ENCODE assay signal across 17 cellular contexts in genomic region chr2:68383778-68384177, GRCh38. TPM values are rescaled to one million over a fixed set of nuclear protein-coding genes. Genes with fewer than 3 reads are reported as not detected.
"Had no signal": no experiment of that assay in that cellular context is flagged by ENCODE, and none has a peak within 500 bp of the region (broad histone marks: within the 10 kb centered on the region; RNA-seq: fewer than 3 reads in every experiment).

No MANE protein-coding gene starts in this region.

- H3K27ac Mint-ChIP-seq: activated naive CD4-positive, alpha-beta T cell treated with anti-CD3 and anti-CD28 coated beads, Interleukin-2, amount 10 ng/mL, durations not matched to agents 7 days and 5 days; activated T-helper 17 cell treated with anti-CD3 and anti-CD28 coated beads, Interleukin-2, amount 50 U/mL, for 72 hours had no signal

- H3K9ac ChIP-seq: parathyroid adenoma had no signal

- H3K4me3 Mint-ChIP-seq: activated naive CD4-positive, alpha-beta T cell treated with anti-CD3 and anti-CD28 coated beads, Interleukin-2, amount 10 ng/mL, durations not matched to agents 7 days and 5 days; activated T-helper 17 cell treated with anti-CD3 and anti-CD28 coated beads, Interleukin-2, amount 50 U/mL, for 72 hours; neural crest cell had no signal

- H3K4me1 Mint-ChIP-seq: neural crest cell had no signal

- H3K36me3 ChIP-seq: cardiac muscle cell, thyroid gland, uterus, WERI-Rb-1 had no signal

- H3K27me3 ChIP-seq: cardiac muscle cell, heart right ventricle, left lung, thyroid gland, uterus had no signal

- H3K27ac ChIP-seq: cardiac muscle cell, heart right ventricle, parathyroid adenoma, thyroid gland, uterus, WERI-Rb-1 had no signal

- FAIRE-seq: colon, endothelial cell of umbilical vein, keratinocyte had no signal

- ATAC-seq: activated T-helper 17 cell treated with anti-CD3 and anti-CD28 coated beads, Interleukin-2, amount 50 U/mL, for 72 hours; heart right ventricle; left lung had no signal

- H3K4me3 ChIP-seq: cardiac muscle cell, heart right ventricle, left lung, thyroid gland, uterus had no signal

- DNase-seq: activated CD4-positive, alpha-beta T cell treated with anti-CD3 and anti-CD28 coated beads for 4 hours; activated naive CD4-positive, alpha-beta T cell treated with anti-CD3 and anti-CD28 coated beads, Interleukin-2, amount 10 ng/mL, durations not matched to agents 7 days and 5 days; activated T-cell treated with anti-CD3 and anti-CD28 coated beads for 4 hours; foreskin melanocyte; heart right ventricle; left lung; stimulated activated CD4-positive, alpha-beta T cell treated with anti-CD3 and anti-CD28 coated beads, Interleukin-4, amount 100 ng/mL, for 1 hour; thyroid gland; uterus; WERI-Rb-1 had no signal

- H3K9me3 Mint-ChIP-seq: activated naive CD4-positive, alpha-beta T cell treated with anti-CD3 and anti-CD28 coated beads, Interleukin-2, amount 10 ng/mL, durations not matched to agents 7 days and 5 days had no signal

- H2AFZ ChIP-seq: parathyroid adenoma had no signal

- H3K9me3 ChIP-seq: heart right ventricle, left lung, thyroid gland, uterus had no signal

- H3K79me2 ChIP-seq: parathyroid adenoma had no signal

- H3K4me1 ChIP-seq: parathyroid adenoma, thyroid gland, uterus had no signal

RNA-seq across cellular contexts. Expression of gene PLEK, which starts 18.7 kb away (rescaled TPM):
- total RNA-seq: cardiac muscle cell, neural crest cell had no signal
- polyA plus RNA-seq: cardiac muscle cell had no signal
